Comparison of ENCODE assay signal across 15 cellular contexts in genomic region chr17:15965510-15965909, GRCh38. TPM values are rescaled to one million over a fixed set of nuclear protein-coding genes. Genes with fewer than 3 reads are reported as not detected.
DNase-seq lines count a peak whose midpoint lies in the region; ATAC-seq and FAIRE-seq lines count a peak whose summit lies in the region.
"Had no signal": no experiment of that assay in that cellular context is flagged by ENCODE, and none has a peak within 500 bp of the region (broad histone marks: within the 10 kb centered on the region; RNA-seq: fewer than 3 reads in every experiment).

No MANE protein-coding gene starts in this region.

- peak overlapping the region; percentile 63 for H3K27ac ChIP-seq in angular gyrus (ENCODE audit: low read depth, low read length)
- peak overlapping the region; percentile 66 for H3K27ac ChIP-seq in mesodermal cell (ENCODE audit: low read depth, low read length, severe bottlenecking)
- H3K27ac ChIP-seq in small intestine (ENCODE audit: low read depth in 1 of 2, low read length in 1 of 2), result no peak overlapping the region
- H3K27ac ChIP-seq: coronary artery had no signal

- H3K27me3 ChIP-seq in small intestine (ENCODE audit: control insufficient read depth in 2 of 2, insufficient read depth in 2 of 2, low read length in 2 of 2), result no peaks in the 10 kb centered on the region

- ATAC-seq in stimulated activated naive CD8-positive, alpha-beta T cell treated with anti-CD3 and anti-CD28 coated beads, Interleukin-15, Interleukin-2, amounts not matched to agents 100 U/mL and 50 U/mL, for 24 hours, result no peak
- ATAC-seq in GM21423 (IDR thresholded peaks at IDR 0.05; ENCODE audit: unreplicated experiment) (no peak), GM18858 (IDR thresholded peaks at IDR 0.05; ENCODE audit: unreplicated experiment) (no peak)

- H3K4me1 ChIP-seq in mesodermal cell (ENCODE audit: control insufficient read depth, insufficient read depth, low read length, poor library complexity, severe bottlenecking) (peaks cover 18% of the 10 kb centered on the region), small intestine (ENCODE audit: control insufficient read depth in 2 of 2, insufficient read depth in 1 of 2, low read depth in 1 of 2, low read length in 1 of 2) (no peaks in the 10 kb centered on the region)

- DNase-seq in stimulated activated naive CD8-positive, alpha-beta T cell treated with anti-CD3 and anti-CD28 coated beads, Interleukin-15, Interleukin-2, amounts not matched to agents 100 U/mL and 50 U/mL, for 24 hours, result no peak
- DNase-seq in inferior parietal cortex (ENCODE audit: extremely low spot score) (no peak), small intestine (no peak)
- DNase-seq: CD8-positive, alpha-beta memory T cell; left ventricle myocardium superior; NCI-H1105 treated with DMSO at 0.1 percent for 48 hours had no signal

- WGBS in mesodermal cell (ENCODE audit: insufficient coverage in 2 of 2), 2 experiments, result 60 to 61% methylated on average over 6 of the region's 6 CpGs
- 59 to 69% (median 69%) methylated on average over 6 of the region's 6 CpGs for WGBS in small intestine, 3 donors

- peaks cover 6% of the 10 kb centered on the region for H3K4me1 Mint-ChIP-seq in stimulated activated naive CD8-positive, alpha-beta T cell treated with anti-CD3 and anti-CD28 coated beads, Interleukin-15, Interleukin-2, amounts not matched to agents 100 ng/mL and 50 ng/mL, for 24 hours (ENCODE audit: low read depth)

- H3K4me3 Mint-ChIP-seq in stimulated activated naive CD8-positive, alpha-beta T cell treated with anti-CD3 and anti-CD28 coated beads, Interleukin-15, Interleukin-2, amounts not matched to agents 100 ng/mL and 50 ng/mL, for 24 hours, result no peak overlapping the region
- H3K4me3 Mint-ChIP-seq: activated T-helper 1 cell treated with anti-CD3 and anti-CD28 coated beads, Interleukin-12 subunit alpha, Interleukin-12 subunit beta, Interleukin-2, Interleukin-4 antibody, amounts not matched to agents 30 ng/mL and 10 ng/mL and 1 ng/mL, durations not matched to agents 14 hours and 24 hours and 36 hours; CD8-positive, alpha-beta memory T cell had no signal

- H3K27me3 Mint-ChIP-seq in stimulated activated naive CD8-positive, alpha-beta T cell treated with anti-CD3 and anti-CD28 coated beads, Interleukin-15, Interleukin-2, amounts not matched to agents 100 ng/mL and 50 ng/mL, for 24 hours, result peaks cover 3% of the 10 kb centered on the region

- peak overlapping the region; percentile 9 for H3K27ac Mint-ChIP-seq in stimulated activated naive CD8-positive, alpha-beta T cell treated with anti-CD3 and anti-CD28 coated beads, Interleukin-15, Interleukin-2, amounts not matched to agents 100 ng/mL and 50 ng/mL, for 24 hours
- H3K27ac Mint-ChIP-seq: activated T-helper 1 cell treated with anti-CD3 and anti-CD28 coated beads, Interleukin-12 subunit alpha, Interleukin-12 subunit beta, Interleukin-2, Interleukin-4 antibody, amounts not matched to agents 30 ng/mL and 10 ng/mL and 1 ng/mL, durations not matched to agents 14 hours and 24 hours and 36 hours; CD8-positive, alpha-beta memory T cell had no signal

- H3K36me3 ChIP-seq in mesodermal cell (ENCODE audit: control insufficient read depth, insufficient read depth, low read length) (no peaks in the 10 kb centered on the region), small intestine (ENCODE audit: control insufficient read depth in 2 of 2, insufficient read depth in 2 of 2, low read length in 2 of 2) (no peaks in the 10 kb centered on the region)

- H3K9me3 Mint-ChIP-seq in stimulated activated naive CD8-positive, alpha-beta T cell treated with anti-CD3 and anti-CD28 coated beads, Interleukin-15, Interleukin-2, amounts not matched to agents 100 ng/mL and 50 ng/mL, for 24 hours, result no peaks in the 10 kb centered on the region
- H3K9me3 Mint-ChIP-seq: activated T-helper 1 cell treated with anti-CD3 and anti-CD28 coated beads, Interleukin-12 subunit alpha, Interleukin-12 subunit beta, Interleukin-2, Interleukin-4 antibody, amounts not matched to agents 30 ng/mL and 10 ng/mL and 1 ng/mL, durations not matched to agents 14 hours and 24 hours and 36 hours; CD8-positive, alpha-beta memory T cell had no signal

- H3K9me3 ChIP-seq in mesodermal cell (ENCODE audit: control insufficient read depth, low read length) (no peaks in the 10 kb centered on the region), small intestine (ENCODE audit: control insufficient read depth, low read depth) (no peaks in the 10 kb centered on the region)

- FAIRE-seq in small intestine (lab: Jason Lieb, UNC), result no peak
- FAIRE-seq: frontal cortex, TTC549 had no signal

- H3K4me3 ChIP-seq in mesodermal cell (ENCODE audit: extremely low read depth, insufficient read depth, low read length, poor library complexity, severe bottlenecking) (no peak overlapping the region), small intestine (ENCODE audit: low read depth in 1 of 2, low read length in 2 of 2) (no peak overlapping the region)
- H3K4me3 ChIP-seq: coronary artery had no signal

- H3K36me3 Mint-ChIP-seq in stimulated activated naive CD8-positive, alpha-beta T cell treated with anti-CD3 and anti-CD28 coated beads, Interleukin-15, Interleukin-2, amounts not matched to agents 100 ng/mL and 50 ng/mL, for 24 hours (ENCODE audit: low read depth), result no peaks in the 10 kb centered on the region
- H3K36me3 Mint-ChIP-seq: CD8-positive, alpha-beta memory T cell had no signal

RNA-seq across cellular contexts. Expression of gene ADORA2B, which starts 20.6 kb away (rescaled TPM):
- 4.0 TPM for polyA plus RNA-seq in mesodermal cell (2013, experiment 1 of 2)
- 4.2 TPM for polyA plus RNA-seq in mesodermal cell (2013, experiment 2 of 2)
- polyA plus RNA-seq in small intestine, result 1 to 10 TPM in 1 of 3 donors, not detected in 2; 3.0 TPM

RNA-seq across cellular contexts. Expression of gene ZSWIM7, which starts 34.0 kb away (rescaled TPM):
- polyA plus RNA-seq in mesodermal cell (2013, experiment 1 of 2), result 48.1 TPM
- 48.6 TPM for polyA plus RNA-seq in mesodermal cell (2013, experiment 2 of 2)
- polyA plus RNA-seq in small intestine, result 10 to 100 TPM; 20.0 to 33.8 (median 23.3) TPM

RNA-seq across cellular contexts. Expression of gene TTC19, which starts 34.1 kb away (rescaled TPM):
- polyA plus RNA-seq in mesodermal cell (2013, experiment 1 of 2), result 28.6 TPM
- 29.1 TPM for polyA plus RNA-seq in mesodermal cell (2013, experiment 2 of 2)
- 10 to 100 TPM; 28.9 to 37.4 (median 34.0) TPM for polyA plus RNA-seq in small intestine

Comparison
In these comparisons a context has a peak if more than half of its experiments do, and no peak if none do; other contexts are left out.
1. H3K27ac ChIP-seq: peak in angular gyrus (single experiment) and mesodermal cell (single experiment); none in small intestine (0 of 2).